Comparison of ENCODE assay signal across 11 cellular contexts in the genomic region with DNA sequence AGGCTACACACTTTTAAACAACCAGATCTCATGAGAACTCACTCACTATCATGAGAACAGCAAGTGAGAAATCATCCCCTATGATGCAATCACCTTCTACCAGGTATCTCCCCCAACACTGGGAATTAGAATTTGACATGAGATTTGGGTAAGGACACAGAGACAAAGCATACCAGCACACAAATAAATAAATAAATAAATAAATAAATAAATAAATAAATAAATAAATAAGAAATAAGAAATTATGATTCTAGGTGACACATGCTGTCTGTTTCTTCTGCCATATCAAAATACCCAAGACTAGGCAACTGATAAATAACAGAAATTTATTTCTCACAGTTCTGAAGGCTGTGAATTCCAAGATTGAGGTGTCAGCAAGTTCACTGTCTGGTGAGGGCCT.
"Had no signal": no experiment of that assay in that cellular context is flagged by ENCODE, and none has a peak within 500 bp of the region (broad histone marks: within the 10 kb centered on the region; RNA-seq: fewer than 3 reads in every experiment).

No MANE protein-coding gene starts in this region.

- H3K27ac ChIP-seq: GM23248 had no signal

- ATAC-seq: GM23338, HCT116 had no signal

- DNase-seq: GM23248, GOT3, H7, H9, HCEC 1CT, HFFc6 had no signal

- H3K4me1 ChIP-seq: HAP-1 had no signal

- FAIRE-seq: H1, H54 had no signal

- H3K4me3 ChIP-seq: GM23248, GM23338, HAP-1 had no signal

- H3K9ac ChIP-seq: GM23248 had no signal

- H3K4me2 ChIP-seq: GM23338 had no signal

- H3K9me3 ChIP-seq: HAP-1 had no signal

- H3K36me3 ChIP-seq: HAP-1 had no signal

- H2AFZ ChIP-seq: GM23248, GM23338 had no signal
